ENCODE assay signal across 1 cellular context in the genomic region with DNA sequence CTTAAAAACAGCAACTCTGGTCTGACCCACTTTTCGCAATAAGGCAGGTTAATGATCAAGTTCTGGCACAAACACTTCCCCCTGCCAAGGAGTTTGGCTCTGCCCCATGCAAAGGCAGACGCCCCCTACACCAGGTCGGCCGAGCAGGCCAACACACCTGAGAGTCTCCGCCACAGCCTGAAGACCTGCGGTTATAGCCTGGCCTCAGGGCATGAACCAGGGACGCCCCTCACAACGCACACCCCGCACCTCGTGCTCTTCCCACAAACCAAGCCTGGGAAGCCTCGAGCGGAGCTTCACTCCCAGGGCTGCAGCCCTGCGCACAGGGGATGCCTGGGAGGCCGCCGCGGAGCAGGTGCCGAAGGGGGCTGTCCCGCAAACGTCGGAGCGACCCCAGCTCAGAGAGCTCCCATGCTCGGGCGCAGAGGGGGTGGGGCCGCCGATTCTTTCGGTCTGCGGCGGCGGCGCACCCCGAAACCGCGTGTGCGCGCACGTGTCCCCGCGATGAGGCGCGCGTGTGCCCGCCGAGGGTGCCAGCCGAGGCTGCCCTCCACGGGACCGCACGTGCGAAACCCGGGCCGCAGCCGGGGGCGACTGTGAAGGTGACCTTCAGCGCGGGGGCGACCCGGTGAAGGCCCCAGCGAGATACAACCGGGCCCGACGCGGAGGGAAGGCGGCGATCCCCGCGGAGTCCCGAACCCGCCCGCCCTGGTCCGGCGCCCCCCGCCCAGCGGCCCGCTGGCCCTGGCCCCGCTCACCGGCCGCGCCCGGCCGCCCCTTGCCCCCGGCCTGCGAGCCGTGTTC.
TF ChIP-seq lines count a peak whose summit lies in the region.

No MANE protein-coding gene starts in this region.

TF ChIP-seq in GM12878, 131 proteins besides CTCF, POLR2A, EP300 and RAD21 (continues in another document):
- TF ChIP-seq POU2F2 (IDR thresholded peaks at IDR 0.05; ENCODE audit: borderline replicate concordance, low read depth, low read length) (no peak), MTA2 (IDR thresholded peaks at IDR 0.05; ENCODE audit: low read depth) (no peak), SUZ12 (IDR thresholded peaks at IDR 0.05; ENCODE audit: unreplicated experiment) (no peak), TBL1XR1 (IDR thresholded peaks at IDR 0.05; ENCODE audit: low read depth, low read length) (no peak), TAF1 (IDR thresholded peaks at IDR 0.05; ENCODE audit: borderline replicate concordance, low read depth, low read length) (peak; percentile 17; the same call in 1 of the 2 replicates), ZBED1 (IDR thresholded peaks at IDR 0.05; ENCODE audit: borderline replicate concordance) (no peak), CBX5 (IDR thresholded peaks at IDR 0.05; ENCODE audit: low read depth) (no peak), ATF7 (IDR thresholded peaks at IDR 0.05; ENCODE audit: low read depth) (no peak), RBBP5 (conservative IDR thresholded peaks at IDR 0.05) (no peak), ZSCAN29 (IDR thresholded peaks at IDR 0.05) (no peak), BHLHE40 (IDR thresholded peaks at IDR 0.05; ENCODE audit: borderline replicate concordance in 1 of 2, low read depth in 2 of 2, low read length in 1 of 2) (peak; percentile 89 to 98), HDAC6 (IDR thresholded peaks at IDR 0.05; ENCODE audit: unreplicated experiment) (no peak), ZNF24 (IDR thresholded peaks at IDR 0.05) (no peak), SMAD5 (IDR thresholded peaks at IDR 0.05; ENCODE audit: low read depth) (no peak), SIX5 (IDR thresholded peaks at IDR 0.05; ENCODE audit: low read depth, low read length, severe bottlenecking) (no peak), ASH2L (IDR thresholded peaks at IDR 0.05; ENCODE audit: borderline replicate concordance, low read depth) (no peak), HCFC1 (IDR thresholded peaks at IDR 0.05; ENCODE audit: low read length) (no peak), SUPT20H (IDR thresholded peaks at IDR 0.05; ENCODE audit: borderline replicate concordance, control insufficient read depth, low read depth, low read length) (no peak), RAD51 (IDR thresholded peaks at IDR 0.05) (no peak), SREBF1 (IDR thresholded peaks at IDR 0.05; ENCODE audit: low read length) (no peak), RFX5 (IDR thresholded peaks at IDR 0.05; ENCODE audit: low read depth, low read length) (no peak), IKZF1 (conservative IDR thresholded peaks at IDR 0.05) (no peak), YY1 (IDR thresholded peaks at IDR 0.05; ENCODE audit: low read depth, low read length) (no peak), KDM1A (IDR thresholded peaks at IDR 0.05; ENCODE audit: borderline replicate concordance) (no peak), EZH2 (IDR thresholded peaks at IDR 0.05; ENCODE audit: borderline replicate concordance, control insufficient read depth, low read depth, low read length) (no peak), STAT1 (conservative IDR thresholded peaks at IDR 0.05) (no peak), CBX3 (IDR thresholded peaks at IDR 0.05; ENCODE audit: borderline replicate concordance, low read depth) (no peak), KAT2A (conservative IDR thresholded peaks at IDR 0.05; ENCODE audit: control insufficient read depth, low read depth, low read length) (no peak), MTA3 (IDR thresholded peaks at IDR 0.05; ENCODE audit: borderline replicate concordance, low read length) (no peak), MYC (IDR thresholded peaks at IDR 0.05; ENCODE audit: insufficient read depth, insufficient read length, insufficient replicate concordance, low read length, severe bottlenecking) (peak; percentile 31), RCOR1 (conservative IDR thresholded peaks at IDR 0.05; ENCODE audit: low read depth, low read length) (no peak), CBFB (IDR thresholded peaks at IDR 0.05; ENCODE audit: low read depth) (no peak), ZNF622 (IDR thresholded peaks at IDR 0.05) (no peak), NFYA (IDR thresholded peaks at IDR 0.05; ENCODE audit: borderline replicate concordance, low read depth, low read length) (no peak), ESRRA (IDR thresholded peaks at IDR 0.05; ENCODE audit: low read length) (peak; percentile 75; the same call in 1 of the 2 replicates), SP1 (IDR thresholded peaks at IDR 0.05; ENCODE audit: low read depth, low read length) (no peak), ZNF384 (IDR thresholded peaks at IDR 0.05; ENCODE audit: borderline replicate concordance, low read depth, low read length) (no peak), PML (IDR thresholded peaks at IDR 0.05; ENCODE audit: low read length) (no peak), HDGF (IDR thresholded peaks at IDR 0.05) (no peak), JUND (IDR thresholded peaks at IDR 0.05; ENCODE audit: low read depth, low read length) (no peak)
- TF ChIP-seq, protein P1, sequence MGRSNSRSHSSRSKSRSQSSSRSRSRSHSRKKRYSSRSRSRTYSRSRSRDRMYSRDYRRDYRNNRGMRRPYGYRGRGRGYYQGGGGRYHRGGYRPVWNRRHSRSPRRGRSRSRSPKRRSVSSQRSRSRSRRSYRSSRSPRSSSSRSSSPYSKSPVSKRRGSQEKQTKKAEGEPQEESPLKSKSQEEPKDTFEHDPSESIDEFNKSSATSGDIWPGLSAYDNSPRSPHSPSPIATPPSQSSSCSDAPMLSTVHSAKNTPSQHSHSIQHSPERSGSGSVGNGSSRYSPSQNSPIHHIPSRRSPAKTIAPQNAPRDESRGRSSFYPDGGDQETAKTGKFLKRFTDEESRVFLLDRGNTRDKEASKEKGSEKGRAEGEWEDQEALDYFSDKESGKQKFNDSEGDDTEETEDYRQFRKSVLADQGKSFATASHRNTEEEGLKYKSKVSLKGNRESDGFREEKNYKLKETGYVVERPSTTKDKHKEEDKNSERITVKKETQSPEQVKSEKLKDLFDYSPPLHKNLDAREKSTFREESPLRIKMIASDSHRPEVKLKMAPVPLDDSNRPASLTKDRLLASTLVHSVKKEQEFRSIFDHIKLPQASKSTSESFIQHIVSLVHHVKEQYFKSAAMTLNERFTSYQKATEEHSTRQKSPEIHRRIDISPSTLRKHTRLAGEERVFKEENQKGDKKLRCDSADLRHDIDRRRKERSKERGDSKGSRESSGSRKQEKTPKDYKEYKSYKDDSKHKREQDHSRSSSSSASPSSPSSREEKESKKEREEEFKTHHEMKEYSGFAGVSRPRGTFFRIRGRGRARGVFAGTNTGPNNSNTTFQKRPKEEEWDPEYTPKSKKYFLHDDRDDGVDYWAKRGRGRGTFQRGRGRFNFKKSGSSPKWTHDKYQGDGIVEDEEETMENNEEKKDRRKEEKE (IDR thresholded peaks at IDR 0.05), result no peak
- TF ChIP-seq, protein P2, sequence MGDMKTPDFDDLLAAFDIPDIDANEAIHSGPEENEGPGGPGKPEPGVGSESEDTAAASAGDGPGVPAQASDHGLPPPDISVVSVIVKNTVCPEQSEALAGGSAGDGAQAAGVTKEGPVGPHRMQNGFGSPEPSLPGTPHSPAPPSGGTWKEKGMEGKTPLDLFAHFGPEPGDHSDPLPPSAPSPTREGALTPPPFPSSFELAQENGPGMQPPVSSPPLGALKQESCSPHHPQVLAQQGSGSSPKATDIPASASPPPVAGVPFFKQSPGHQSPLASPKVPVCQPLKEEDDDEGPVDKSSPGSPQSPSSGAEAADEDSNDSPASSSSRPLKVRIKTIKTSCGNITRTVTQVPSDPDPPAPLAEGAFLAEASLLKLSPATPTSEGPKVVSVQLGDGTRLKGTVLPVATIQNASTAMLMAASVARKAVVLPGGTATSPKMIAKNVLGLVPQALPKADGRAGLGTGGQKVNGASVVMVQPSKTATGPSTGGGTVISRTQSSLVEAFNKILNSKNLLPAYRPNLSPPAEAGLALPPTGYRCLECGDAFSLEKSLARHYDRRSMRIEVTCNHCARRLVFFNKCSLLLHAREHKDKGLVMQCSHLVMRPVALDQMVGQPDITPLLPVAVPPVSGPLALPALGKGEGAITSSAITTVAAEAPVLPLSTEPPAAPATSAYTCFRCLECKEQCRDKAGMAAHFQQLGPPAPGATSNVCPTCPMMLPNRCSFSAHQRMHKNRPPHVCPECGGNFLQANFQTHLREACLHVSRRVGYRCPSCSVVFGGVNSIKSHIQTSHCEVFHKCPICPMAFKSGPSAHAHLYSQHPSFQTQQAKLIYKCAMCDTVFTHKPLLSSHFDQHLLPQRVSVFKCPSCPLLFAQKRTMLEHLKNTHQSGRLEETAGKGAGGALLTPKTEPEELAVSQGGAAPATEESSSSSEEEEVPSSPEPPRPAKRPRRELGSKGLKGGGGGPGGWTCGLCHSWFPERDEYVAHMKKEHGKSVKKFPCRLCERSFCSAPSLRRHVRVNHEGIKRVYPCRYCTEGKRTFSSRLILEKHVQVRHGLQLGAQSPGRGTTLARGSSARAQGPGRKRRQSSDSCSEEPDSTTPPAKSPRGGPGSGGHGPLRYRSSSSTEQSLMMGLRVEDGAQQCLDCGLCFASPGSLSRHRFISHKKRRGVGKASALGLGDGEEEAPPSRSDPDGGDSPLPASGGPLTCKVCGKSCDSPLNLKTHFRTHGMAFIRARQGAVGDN (IDR thresholded peaks at IDR 0.05), result no peak
- TF ChIP-seq, protein P3, sequence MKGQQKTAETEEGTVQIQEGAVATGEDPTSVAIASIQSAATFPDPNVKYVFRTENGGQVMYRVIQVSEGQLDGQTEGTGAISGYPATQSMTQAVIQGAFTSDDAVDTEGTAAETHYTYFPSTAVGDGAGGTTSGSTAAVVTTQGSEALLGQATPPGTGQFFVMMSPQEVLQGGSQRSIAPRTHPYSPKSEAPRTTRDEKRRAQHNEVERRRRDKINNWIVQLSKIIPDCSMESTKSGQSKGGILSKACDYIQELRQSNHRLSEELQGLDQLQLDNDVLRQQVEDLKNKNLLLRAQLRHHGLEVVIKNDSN (IDR thresholded peaks at IDR 0.05; ENCODE audit: borderline replicate concordance, extremely low read length, insufficient read depth, low read depth, low read length), result peak; percentile 26
- TF ChIP-seq, protein P4, sequence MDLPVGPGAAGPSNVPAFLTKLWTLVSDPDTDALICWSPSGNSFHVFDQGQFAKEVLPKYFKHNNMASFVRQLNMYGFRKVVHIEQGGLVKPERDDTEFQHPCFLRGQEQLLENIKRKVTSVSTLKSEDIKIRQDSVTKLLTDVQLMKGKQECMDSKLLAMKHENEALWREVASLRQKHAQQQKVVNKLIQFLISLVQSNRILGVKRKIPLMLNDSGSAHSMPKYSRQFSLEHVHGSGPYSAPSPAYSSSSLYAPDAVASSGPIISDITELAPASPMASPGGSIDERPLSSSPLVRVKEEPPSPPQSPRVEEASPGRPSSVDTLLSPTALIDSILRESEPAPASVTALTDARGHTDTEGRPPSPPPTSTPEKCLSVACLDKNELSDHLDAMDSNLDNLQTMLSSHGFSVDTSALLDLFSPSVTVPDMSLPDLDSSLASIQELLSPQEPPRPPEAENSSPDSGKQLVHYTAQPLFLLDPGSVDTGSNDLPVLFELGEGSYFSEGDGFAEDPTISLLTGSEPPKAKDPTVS (IDR thresholded peaks at IDR 0.05; ENCODE audit: low read depth, low read length), result no peak
- TF ChIP-seq, protein P5, sequence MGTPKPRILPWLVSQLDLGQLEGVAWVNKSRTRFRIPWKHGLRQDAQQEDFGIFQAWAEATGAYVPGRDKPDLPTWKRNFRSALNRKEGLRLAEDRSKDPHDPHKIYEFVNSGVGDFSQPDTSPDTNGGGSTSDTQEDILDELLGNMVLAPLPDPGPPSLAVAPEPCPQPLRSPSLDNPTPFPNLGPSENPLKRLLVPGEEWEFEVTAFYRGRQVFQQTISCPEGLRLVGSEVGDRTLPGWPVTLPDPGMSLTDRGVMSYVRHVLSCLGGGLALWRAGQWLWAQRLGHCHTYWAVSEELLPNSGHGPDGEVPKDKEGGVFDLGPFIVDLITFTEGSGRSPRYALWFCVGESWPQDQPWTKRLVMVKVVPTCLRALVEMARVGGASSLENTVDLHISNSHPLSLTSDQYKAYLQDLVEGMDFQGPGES (IDR thresholded peaks at IDR 0.05), result no peak
- TF ChIP-seq, protein P6, sequence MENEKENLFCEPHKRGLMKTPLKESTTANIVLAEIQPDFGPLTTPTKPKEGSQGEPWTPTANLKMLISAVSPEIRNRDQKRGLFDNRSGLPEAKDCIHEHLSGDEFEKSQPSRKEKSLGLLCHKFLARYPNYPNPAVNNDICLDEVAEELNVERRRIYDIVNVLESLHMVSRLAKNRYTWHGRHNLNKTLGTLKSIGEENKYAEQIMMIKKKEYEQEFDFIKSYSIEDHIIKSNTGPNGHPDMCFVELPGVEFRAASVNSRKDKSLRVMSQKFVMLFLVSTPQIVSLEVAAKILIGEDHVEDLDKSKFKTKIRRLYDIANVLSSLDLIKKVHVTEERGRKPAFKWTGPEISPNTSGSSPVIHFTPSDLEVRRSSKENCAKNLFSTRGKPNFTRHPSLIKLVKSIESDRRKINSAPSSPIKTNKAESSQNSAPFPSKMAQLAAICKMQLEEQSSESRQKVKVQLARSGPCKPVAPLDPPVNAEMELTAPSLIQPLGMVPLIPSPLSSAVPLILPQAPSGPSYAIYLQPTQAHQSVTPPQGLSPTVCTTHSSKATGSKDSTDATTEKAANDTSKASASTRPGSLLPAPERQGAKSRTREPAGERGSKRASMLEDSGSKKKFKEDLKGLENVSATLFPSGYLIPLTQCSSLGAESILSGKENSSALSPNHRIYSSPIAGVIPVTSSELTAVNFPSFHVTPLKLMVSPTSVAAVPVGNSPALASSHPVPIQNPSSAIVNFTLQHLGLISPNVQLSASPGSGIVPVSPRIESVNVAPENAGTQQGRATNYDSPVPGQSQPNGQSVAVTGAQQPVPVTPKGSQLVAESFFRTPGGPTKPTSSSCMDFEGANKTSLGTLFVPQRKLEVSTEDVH (IDR thresholded peaks at IDR 0.05; ENCODE audit: low read depth, partially characterized antibody), result no peak
- TF ChIP-seq, protein P7, sequence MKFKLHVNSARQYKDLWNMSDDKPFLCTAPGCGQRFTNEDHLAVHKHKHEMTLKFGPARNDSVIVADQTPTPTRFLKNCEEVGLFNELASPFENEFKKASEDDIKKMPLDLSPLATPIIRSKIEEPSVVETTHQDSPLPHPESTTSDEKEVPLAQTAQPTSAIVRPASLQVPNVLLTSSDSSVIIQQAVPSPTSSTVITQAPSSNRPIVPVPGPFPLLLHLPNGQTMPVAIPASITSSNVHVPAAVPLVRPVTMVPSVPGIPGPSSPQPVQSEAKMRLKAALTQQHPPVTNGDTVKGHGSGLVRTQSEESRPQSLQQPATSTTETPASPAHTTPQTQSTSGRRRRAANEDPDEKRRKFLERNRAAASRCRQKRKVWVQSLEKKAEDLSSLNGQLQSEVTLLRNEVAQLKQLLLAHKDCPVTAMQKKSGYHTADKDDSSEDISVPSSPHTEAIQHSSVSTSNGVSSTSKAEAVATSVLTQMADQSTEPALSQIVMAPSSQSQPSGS (IDR thresholded peaks at IDR 0.05; ENCODE audit: low read length), result no peak
- TF ChIP-seq, protein P8, sequence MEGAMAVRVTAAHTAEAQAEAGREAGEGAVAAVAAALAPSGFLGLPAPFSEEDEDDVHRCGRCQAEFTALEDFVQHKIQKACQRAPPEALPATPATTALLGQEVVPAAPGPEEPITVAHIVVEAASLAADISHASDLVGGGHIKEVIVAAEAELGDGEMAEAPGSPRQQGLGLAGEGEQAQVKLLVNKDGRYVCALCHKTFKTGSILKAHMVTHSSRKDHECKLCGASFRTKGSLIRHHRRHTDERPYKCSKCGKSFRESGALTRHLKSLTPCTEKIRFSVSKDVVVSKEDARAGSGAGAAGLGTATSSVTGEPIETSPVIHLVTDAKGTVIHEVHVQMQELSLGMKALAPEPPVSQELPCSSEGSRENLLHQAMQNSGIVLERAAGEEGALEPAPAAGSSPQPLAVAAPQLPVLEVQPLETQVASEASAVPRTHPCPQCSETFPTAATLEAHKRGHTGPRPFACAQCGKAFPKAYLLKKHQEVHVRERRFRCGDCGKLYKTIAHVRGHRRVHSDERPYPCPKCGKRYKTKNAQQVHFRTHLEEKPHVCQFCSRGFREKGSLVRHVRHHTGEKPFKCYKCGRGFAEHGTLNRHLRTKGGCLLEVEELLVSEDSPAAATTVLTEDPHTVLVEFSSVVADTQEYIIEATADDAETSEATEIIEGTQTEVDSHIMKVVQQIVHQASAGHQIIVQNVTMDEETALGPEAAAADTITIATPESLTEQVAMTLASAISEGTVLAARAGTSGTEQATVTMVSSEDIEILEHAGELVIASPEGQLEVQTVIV (IDR thresholded peaks at IDR 0.05; ENCODE audit: borderline replicate concordance, partially characterized antibody), result no peak
